Comparison of ENCODE assay signal across 11 cellular contexts in the genomic region with DNA sequence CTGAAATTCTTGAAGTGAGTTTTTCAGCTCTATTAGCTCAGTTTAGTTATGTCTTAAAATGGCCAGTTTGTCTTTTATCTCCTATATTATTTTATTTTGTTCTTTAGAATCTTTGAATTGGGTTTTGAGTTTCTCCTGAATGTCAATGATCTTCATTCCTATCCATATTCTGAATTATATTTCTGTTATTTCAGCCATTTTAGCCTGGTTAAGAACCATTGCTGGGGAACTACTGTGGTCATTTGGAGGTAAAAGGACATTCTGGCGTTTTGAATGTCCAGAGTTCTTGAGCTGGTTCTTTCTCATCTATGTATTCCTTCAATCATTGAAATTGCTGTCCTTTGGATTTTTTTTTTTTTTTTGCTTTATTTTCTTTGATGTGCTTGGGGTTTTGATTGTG.
"Had no signal": no experiment of that assay in that cellular context is flagged by ENCODE, and none has a peak within 500 bp of the region (broad histone marks: within the 10 kb centered on the region; RNA-seq: fewer than 3 reads in every experiment).

No MANE protein-coding gene starts in this region.

- DNase-seq: GM23248, GOT3, H7, H9, HCEC 1CT, HFFc6 had no signal

- H3K27ac Mint-ChIP-seq: GM23338, H9, HFFc6 had no signal

- H3K27ac ChIP-seq: GM23248 had no signal

- H3K36me3 ChIP-seq: HAP-1 had no signal

- H3K4me1 ChIP-seq: HAP-1 had no signal

- ATAC-seq: GM23338, HCT116 had no signal

- H3K4me3 ChIP-seq: GM23248, GM23338, HAP-1 had no signal

- H3K9me3 ChIP-seq: HAP-1 had no signal

- H2AFZ ChIP-seq: GM23248, GM23338 had no signal

- H3K4me1 Mint-ChIP-seq: GM23338, H9 had no signal

- H3K9ac ChIP-seq: GM23248 had no signal

- H3K4me2 ChIP-seq: GM23338 had no signal

- FAIRE-seq: H1, H54 had no signal

- H3K4me3 Mint-ChIP-seq: GM23338, H9, HFFc6 had no signal
